Comparison of ENCODE assay signal across 13 cellular contexts in the genomic region with DNA sequence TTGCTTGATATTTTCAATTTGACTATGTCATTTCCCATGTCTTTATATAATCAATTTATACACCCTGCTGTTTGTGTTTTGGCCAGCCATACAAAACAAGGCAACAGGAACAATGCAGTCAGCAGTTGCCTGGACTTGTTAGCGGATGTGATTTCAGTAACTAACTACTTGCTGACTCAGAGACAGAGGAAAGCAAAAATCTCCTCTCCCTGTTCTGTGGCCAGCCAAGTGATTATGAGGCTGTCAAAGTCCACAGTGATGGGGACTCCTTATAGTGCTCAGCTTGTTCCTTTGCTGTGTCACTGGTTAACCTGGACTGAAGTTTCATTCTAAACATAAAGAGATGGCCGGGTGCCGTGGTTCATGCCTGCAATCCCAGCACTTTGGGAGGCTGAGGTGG. TPM values are rescaled to one million over a fixed set of nuclear protein-coding genes. Genes with fewer than 3 reads are reported as not detected.
DNase-seq lines count a peak whose midpoint lies in the region; ATAC-seq and TF ChIP-seq lines count a peak whose summit lies in the region.
"Had no signal": no experiment of that assay in that cellular context is flagged by ENCODE, and none has a peak within 500 bp of the region (broad histone marks: within the 10 kb centered on the region; RNA-seq: fewer than 3 reads in every experiment).

No MANE protein-coding gene starts in this region.

- no peaks in the 10 kb centered on the region for H3K27me3 ChIP-seq in PC-3 (ENCODE audit: low read length)
- H3K27me3 ChIP-seq in tibial artery: peaks cover 0 to 8% of the 10 kb centered on the region in 2 donors

- intact Hi-C loops in PC-3 (cut with micrococcal nuclease) (no loop called here), tibial artery (cut with DNase I; ENCODE audit: low total_unique reads) (no loop called here), Right ventricle myocardium superior (cut with DNase I) (no loop called here)

- no peaks in the 10 kb centered on the region for H3K79me2 ChIP-seq in PC-3 (ENCODE audit: low read length)

- BruUV-seq in PC-3 (replicated peaks; lab: Mats Ljungman, UMichigan): no TSS peak

- peak; percentile 76 for DNase-seq in ELR (ENCODE audit: low read depth)
- peak; percentile 75 for DNase-seq in PC-3
- peak; percentile 97 for DNase-seq in epithelial cell of esophagus (ENCODE audit: low read depth)
- peak; percentile 41 for DNase-seq in mucosa of gallbladder (ENCODE audit: low spot score)
- DNase-seq in SHP77 (lab: John Stamatoyannopoulos, UW): no peak
- no peak for DNase-seq in superior temporal gyrus (ENCODE audit: extremely low spot score)
- DNase-seq in tibial artery: no peak
- no peak for DNase-seq in Right ventricle myocardium superior
- DNase-seq: activated naive CD4-positive, alpha-beta T cell treated with Interleukin-2 at 50 U/mL for 16 hours; effector CD8-positive, alpha-beta T cell; NCI-H1092 treated with DMSO at 0.1 percent for 48 hours; occipital lobe had no signal

- H3K27ac ChIP-seq in PC-3 (ENCODE audit: low read length): peak overlapping the region; percentile 16; the same call in 1 of the 2 replicates
- H3K27ac ChIP-seq in tibial artery: no peak overlapping the region

- no peaks in the 10 kb centered on the region for H4K20me1 ChIP-seq in PC-3 (ENCODE audit: low read length)

- H3K4me3 ChIP-seq in PC-3 (ENCODE audit: low read length) (no peak overlapping the region), epithelial cell of esophagus (ENCODE audit: low read length) (no peak overlapping the region), tibial artery (no peak overlapping the region)

- H3K36me3 ChIP-seq in PC-3 (ENCODE audit: low read depth, low read length) (no peaks in the 10 kb centered on the region), tibial artery (no peaks in the 10 kb centered on the region)

- POLR2A ChIA-PET in PC-3 (lab: Charles Lee; ENCODE audit: unreplicated experiment): no interaction called here

- no peak overlapping the region for H2AFZ ChIP-seq in PC-3 (ENCODE audit: low read length)

- H3K9ac ChIP-seq in PC-3 (ENCODE audit: low read length): no peak overlapping the region

- H3K9me2 ChIP-seq in PC-3 (replicated peaks; ENCODE audit: low read length): no peaks in the 10 kb centered on the region

- ATAC-seq in PC-3: peak; percentile 65
- ATAC-seq in Right ventricle myocardium superior (ENCODE audit: poor library complexity): no peak
- ATAC-seq: Right ventricle myocardium inferior had no signal

- TF ChIP-seq CTCF in PC-3 (conservative IDR thresholded peaks at IDR 0.05; ENCODE audit: low read depth, low read length) (no peak), epithelial cell of esophagus (IDR thresholded peaks at IDR 0.05; ENCODE audit: insufficient read depth, low read depth, low read length, missing control alignments) (no peak), tibial artery (IDR thresholded peaks at IDR 0.05) (no peak)

- no peak overlapping the region for H3K4me2 ChIP-seq in PC-3 (ENCODE audit: low read length)

- CTCF ChIA-PET in PC-3 (lab: Charles Lee): no interaction called here

- H3F3A ChIP-seq in PC-3 (ENCODE audit: low read length, unreplicated experiment): no peaks in the 10 kb centered on the region

- H3K9me3 ChIP-seq in PC-3 (ENCODE audit: low read length) (no peaks in the 10 kb centered on the region), tibial artery (no peaks in the 10 kb centered on the region)

- H3K4me1 ChIP-seq in PC-3 (ENCODE audit: insufficient read depth, low read length) (peaks cover 11% of the 10 kb centered on the region), tibial artery (no peaks in the 10 kb centered on the region)

RNA-seq across cellular contexts. Expression of a gene that starts 32.6 kb away (rescaled TPM):
- total RNA-seq in PC-3 (2014; rRNA removed) (345 and 371 TPM in 2 replicates), mucosa of gallbladder (502 TPM), Right ventricle myocardium superior (268 TPM)

RNA-seq across cellular contexts. Expression of a gene that starts 34.4 kb away (rescaled TPM):
- total RNA-seq in PC-3 (2014; rRNA removed) (7.3 and 8.5 TPM in 2 replicates), mucosa of gallbladder (12.5 TPM), Right ventricle myocardium superior (4.9 TPM)

Comparison
In these comparisons a context has a peak if more than half of its experiments do, and no peak if none do; other contexts are left out.
1. DNase-seq: peak in ELR (single experiment), PC-3 (single experiment), epithelial cell of esophagus (single experiment) and mucosa of gallbladder (single experiment); none in SHP77 (0 of 2), superior temporal gyrus (single experiment), tibial artery (0 of 2) and Right ventricle myocardium superior (single experiment).